8 cellular contexts compared by ENCODE assay signal in genomic region chr6:125956506-125957390, GRCh38. TPM values are rescaled to one million over a fixed set of nuclear protein-coding genes. Genes with fewer than 3 reads are reported as not detected.
A peak's percentile ranks its signal among the peaks of the same experiment; 100 is the strongest.
DNase-seq lines count a peak whose midpoint lies in the region; TF ChIP-seq lines count a peak whose summit lies in the region.

Gene HINT3 (plus strand): TSS chr6:125956770. CDS start chr6:125956978, 208 bp downstream.

- CTCF ChIA-PET in activated CD8-positive, alpha-beta memory T cell treated with anti-CD3 and anti-CD28 coated beads for 36 hours (lab: Charles Lee) = interaction anchor here (0.6 to 2.1 kb wide), 32 partner anchors 8 to 176 kb away, joined by 3 to 29 read pairs (median 4); partner anchors contain the start of genes NCOA7 and TRMT11

- H3K27me3 ChIP-seq in effector memory CD4-positive, alpha-beta T cell (replicated peaks; ENCODE audit: control insufficient read depth, insufficient read depth, low read length, poor library complexity, severe bottlenecking) = no peaks in the 10 kb centered on the region

- H3K4me3 ChIP-seq in effector memory CD4-positive, alpha-beta T cell (ENCODE audit: insufficient read depth, low read depth, low read length, poor library complexity, severe bottlenecking) = peak within 1 kb of the TSS; percentile 77

- H3K27ac ChIP-seq in effector memory CD4-positive, alpha-beta T cell (ENCODE audit: insufficient read depth, low read length, poor library complexity, severe bottlenecking) = peak within 1 kb of the TSS; percentile 92

- H3K36me3 ChIP-seq in effector memory CD4-positive, alpha-beta T cell (ENCODE audit: control insufficient read depth, insufficient read depth, low read length) = no peaks in the 10 kb centered on the region

- H3K4me1 ChIP-seq in effector memory CD4-positive, alpha-beta T cell (ENCODE audit: control insufficient read depth, insufficient read depth, low read length, poor library complexity, severe bottlenecking) = peaks cover 7% of the 10 kb centered on the region

- no peaks in the 10 kb centered on the region for H3K9me3 ChIP-seq in effector memory CD4-positive, alpha-beta T cell (ENCODE audit: control insufficient read depth, low read length)

- DNase-seq in COR-L47 (lab: John Stamatoyannopoulos, UW) = peak; percentile 94
- DNase-seq in GM20000 (ENCODE audit: low spot score) = peak; percentile 94
- DNase-seq in HT-29 (ENCODE audit: low spot score) = peak; percentile 99
- peak; percentile 95 for DNase-seq in NK-92 treated with Interleukin-12 subunit alpha and Interleukin-12 subunit beta, amount 100 ng/mL, for 24 hours (lab: John Stamatoyannopoulos, UW)
- peak; percentile 93 to 97 (median 95) for DNase-seq in effector memory CD4-positive, alpha-beta T cell
- DNase-seq in lung microvascular endothelial cell (ENCODE audit: low read depth in 2 of 2) = peak; percentile 98 to 99
- peak; percentile 96 to 99 (median 98) for DNase-seq in stimulated activated CD4-positive, alpha-beta T cell treated with anti-CD3 and anti-CD28 coated beads, TNF-alpha, amount 100 ng/mL, for 48 hours (ENCODE audit: low read depth in 3 of 3)

- peak; percentile 92 for TF ChIP-seq CTCF in GM20000 (IDR thresholded peaks at IDR 0.05; ENCODE audit: extremely low read depth, missing control alignments)

- POLR2A ChIA-PET in activated CD8-positive, alpha-beta memory T cell treated with anti-CD3 and anti-CD28 coated beads for 36 hours (lab: Charles Lee) = interaction anchor here (0.7 to 1.9 kb wide), 7 partner anchors 30 to 176 kb away, joined by 3 to 26 read pairs (median 4); partner anchors contain the start of genes NCOA7 and TRMT11

RNA-seq across cellular contexts. Expression of gene HINT3, which starts in this region (rescaled TPM):
- total RNA-seq in HT-29 (2014; rRNA removed; shearing (Covaris generic)) = 7.1 and 8.9 TPM in 2 replicates
- total RNA-seq in activated CD8-positive, alpha-beta memory T cell treated with anti-CD3 and anti-CD28 coated beads for 36 hours = 10 to 100 TPM; 10.3 TPM
- 10.7 and 15.5 TPM in 2 replicates for total RNA-seq in lung microvascular endothelial cell

Comparison
In these comparisons a context has a peak if more than half of its experiments do, and no peak if none do; other contexts are left out.
1. Peak in every context shown above with its lines: DNase-seq, H3K4me3 ChIP-seq and H3K27ac ChIP-seq.